Comparison of ENCODE assay signal across 33 cellular contexts in genomic region chr7:74246497-74246896, GRCh38.
"Had no signal": no experiment of that assay in that cellular context is flagged by ENCODE, and none has a peak within 500 bp of the region (broad histone marks: within the 10 kb centered on the region; RNA-seq: fewer than 3 reads in every experiment).

No MANE protein-coding gene starts in this region.

- DNase-seq: activated CD4-positive, alpha-beta memory T cell treated with anti-CD3 and anti-CD28 coated beads, Interleukin-2, amount 10 ng/mL, durations not matched to agents 7 days and 5 days; activated CD4-positive, alpha-beta T cell treated with anti-CD3 and anti-CD28 coated beads for 1 hour; activated CD4-positive, alpha-beta T cell treated with anti-CD3 and anti-CD28 coated beads for 4 hours; activated CD4-positive, alpha-beta T cell treated with anti-CD3 and anti-CD28 coated beads, Interleukin-2, amount 10 ng/mL, durations not matched to agents 7 days and 5 days; activated CD4-positive, alpha-beta T cell treated with anti-CD3 and anti-CD28 coated beads, Interleukin-2, amount 50 U/mL, for 4 hours; activated CD8-positive, alpha-beta memory T cell treated with anti-CD3 and anti-CD28 coated beads, Interleukin-2, amount 50 U/mL, for 48 hours; activated gamma-delta T cell; activated naive CD4-positive, alpha-beta T cell; activated naive CD8-positive, alpha-beta T cell treated with anti-CD3 and anti-CD28 coated beads for 36 hours; activated naive CD8-positive, alpha-beta T cell treated with anti-CD3 and anti-CD28 coated beads, Interleukin-2, amount 50 U/mL, for 24 hours; activated T-cell treated with anti-CD3 and anti-CD28 coated beads for 4 hours; activated T-cell treated with anti-CD3 and anti-CD28 coated beads, Interleukin-2, amount 50 U/mL, for 24 hours; activated T-cell treated with anti-CD3 and anti-CD28 coated beads, Interleukin-2, amount 50 U/mL, for 72 hours; adrenal gland; amygdala; aorta; body of pancreas; central memory CD4-positive, alpha-beta T cell; cerebellar nuclear complex; colonic mucosa; effector CD8-positive, alpha-beta T cell; esophagus squamous epithelium; foreskin melanocyte; heart right ventricle; T-helper 1 cell; T-helper 17 cell had no signal

- H3K27ac Mint-ChIP-seq: activated CD4-positive, alpha-beta memory T cell treated with anti-CD3 and anti-CD28 coated beads, Interleukin-2, amount 10 ng/mL, durations not matched to agents 7 days and 5 days; activated CD4-positive, alpha-beta T cell treated with anti-CD3 and anti-CD28 coated beads, Interleukin-2, amount 10 ng/mL, durations not matched to agents 7 days and 5 days; activated naive CD4-positive, alpha-beta T cell treated with anti-CD3 and anti-CD28 coated beads, Interleukin-2, amount 50 U/mL, for 24 hours; activated naive CD8-positive, alpha-beta T cell treated with anti-CD3 and anti-CD28 coated beads for 36 hours; activated naive CD8-positive, alpha-beta T cell treated with anti-CD3 and anti-CD28 coated beads, Interleukin-2, amount 50 U/mL, for 24 hours; activated T-cell treated with anti-CD3 and anti-CD28 coated beads, Interleukin-2, amount 50 U/mL, for 24 hours; activated T-cell treated with anti-CD3 and anti-CD28 coated beads, Interleukin-2, amount 50 U/mL, for 72 hours; T-helper 17 cell; T-helper 2 cell treated with Interferon-gamma antibody and Interleukin-4, amounts not matched to agents 5 μg/mL and 100 μg/mL, for 36 hours had no signal

- H3K4me3 Mint-ChIP-seq: activated CD4-positive, alpha-beta memory T cell treated with anti-CD3 and anti-CD28 coated beads, Interleukin-2, amount 10 ng/mL, durations not matched to agents 7 days and 5 days; activated CD4-positive, alpha-beta T cell treated with anti-CD3 and anti-CD28 coated beads, Interleukin-2, amount 10 ng/mL, durations not matched to agents 7 days and 5 days; activated naive CD4-positive, alpha-beta T cell treated with anti-CD3 and anti-CD28 coated beads, Interleukin-2, amount 50 U/mL, for 24 hours; activated naive CD8-positive, alpha-beta T cell treated with anti-CD3 and anti-CD28 coated beads for 36 hours; activated naive CD8-positive, alpha-beta T cell treated with anti-CD3 and anti-CD28 coated beads, Interleukin-2, amount 50 U/mL, for 24 hours; activated T-cell treated with anti-CD3 and anti-CD28 coated beads, Interleukin-2, amount 50 U/mL, for 24 hours; activated T-cell treated with anti-CD3 and anti-CD28 coated beads, Interleukin-2, amount 50 U/mL, for 72 hours; T-helper 17 cell; T-helper 2 cell treated with Interferon-gamma antibody and Interleukin-4, amounts not matched to agents 5 μg/mL and 100 μg/mL, for 36 hours; WTC11 had no signal

- FAIRE-seq: endometrium, endothelial cell of umbilical vein had no signal

- H3K4me1 ChIP-seq: adrenal gland, body of pancreas, colonic mucosa, esophagus squamous epithelium, gastroesophageal sphincter had no signal

- H3K4me1 Mint-ChIP-seq: WTC11 had no signal

- ATAC-seq: activated naive CD8-positive, alpha-beta T cell treated with anti-CD3 and anti-CD28 coated beads, Interleukin-2, amount 50 U/mL, for 24 hours; activated T-cell treated with anti-CD3 and anti-CD28 coated beads, Interleukin-2, amount 50 U/mL, for 72 hours; body of pancreas; gastroesophageal sphincter; heart right ventricle; T-helper 17 cell; WTC11 had no signal

- H3K27me3 ChIP-seq: adrenal gland, body of pancreas, colonic mucosa, esophagus squamous epithelium, gastroesophageal sphincter, heart right ventricle had no signal

- H3K36me3 ChIP-seq: colonic mucosa had no signal

- H3K27ac ChIP-seq: adrenal gland, body of pancreas, colonic mucosa, epithelial cell of prostate, esophagus squamous epithelium, gastroesophageal sphincter, heart right ventricle had no signal

- H3K27me3 Mint-ChIP-seq: activated CD4-positive, alpha-beta memory T cell treated with anti-CD3 and anti-CD28 coated beads, Interleukin-2, amount 10 ng/mL, durations not matched to agents 7 days and 5 days; activated CD4-positive, alpha-beta T cell treated with anti-CD3 and anti-CD28 coated beads, Interleukin-2, amount 10 ng/mL, durations not matched to agents 7 days and 5 days; activated naive CD4-positive, alpha-beta T cell treated with anti-CD3 and anti-CD28 coated beads, Interleukin-2, amount 50 U/mL, for 24 hours; activated naive CD8-positive, alpha-beta T cell treated with anti-CD3 and anti-CD28 coated beads for 36 hours; activated naive CD8-positive, alpha-beta T cell treated with anti-CD3 and anti-CD28 coated beads, Interleukin-2, amount 50 U/mL, for 24 hours; activated T-cell treated with anti-CD3 and anti-CD28 coated beads, Interleukin-2, amount 50 U/mL, for 24 hours; T-helper 17 cell had no signal

- H3K9me3 ChIP-seq: adrenal gland, body of pancreas, colonic mucosa, esophagus squamous epithelium, gastroesophageal sphincter, heart right ventricle had no signal

- H3K4me3 ChIP-seq: adrenal gland, body of pancreas, colonic mucosa, esophagus squamous epithelium, gastroesophageal sphincter, heart right ventricle had no signal

- H3K9me3 Mint-ChIP-seq: activated CD4-positive, alpha-beta memory T cell treated with anti-CD3 and anti-CD28 coated beads, Interleukin-2, amount 10 ng/mL, durations not matched to agents 7 days and 5 days; activated CD4-positive, alpha-beta T cell treated with anti-CD3 and anti-CD28 coated beads, Interleukin-2, amount 10 ng/mL, durations not matched to agents 7 days and 5 days; activated naive CD4-positive, alpha-beta T cell treated with anti-CD3 and anti-CD28 coated beads, Interleukin-2, amount 50 U/mL, for 24 hours; activated naive CD8-positive, alpha-beta T cell treated with anti-CD3 and anti-CD28 coated beads for 36 hours; activated naive CD8-positive, alpha-beta T cell treated with anti-CD3 and anti-CD28 coated beads, Interleukin-2, amount 50 U/mL, for 24 hours; activated T-cell treated with anti-CD3 and anti-CD28 coated beads, Interleukin-2, amount 50 U/mL, for 24 hours; activated T-cell treated with anti-CD3 and anti-CD28 coated beads, Interleukin-2, amount 50 U/mL, for 72 hours; T-helper 2 cell treated with Interferon-gamma antibody and Interleukin-4, amounts not matched to agents 5 μg/mL and 100 μg/mL, for 36 hours; WTC11 had no signal
